9 cellular contexts compared by ENCODE assay signal in the genomic region with DNA sequence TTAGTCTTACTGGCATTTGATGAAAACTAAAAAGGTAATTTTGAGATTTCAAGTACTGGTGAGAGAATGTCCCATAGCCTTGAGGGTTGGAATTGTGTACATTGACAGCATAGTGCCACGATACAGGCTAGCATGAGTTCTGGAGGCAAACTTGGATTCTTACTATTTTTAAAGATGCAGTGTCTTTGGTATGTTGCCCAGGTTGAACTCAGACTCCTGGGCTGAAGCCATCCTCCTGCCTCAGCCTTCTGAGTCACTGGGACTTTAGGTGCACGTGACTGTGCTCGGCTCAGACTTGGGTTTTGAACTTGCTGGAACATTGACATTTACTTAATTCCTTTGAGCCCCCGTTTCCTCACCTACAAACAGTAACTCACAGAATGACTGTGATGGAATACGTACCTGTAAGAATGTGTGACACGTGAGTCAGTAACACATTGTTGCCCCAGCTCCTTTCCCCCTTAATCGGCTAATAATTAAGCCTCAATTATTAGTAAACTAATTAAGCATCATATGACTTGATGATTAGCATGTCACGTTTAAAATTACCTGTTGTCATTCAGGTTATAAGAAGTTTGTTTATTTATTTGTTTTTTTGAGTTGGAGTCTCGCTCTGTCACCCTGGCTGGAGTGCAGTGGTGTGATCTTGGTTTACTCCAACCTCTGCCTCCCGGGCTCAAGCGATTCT. TPM values are rescaled to one million over a fixed set of nuclear protein-coding genes. Genes with fewer than 3 reads are reported as not detected.
A peak's percentile ranks its signal among the peaks of the same experiment; 100 is the strongest.
DNase-seq lines count a peak whose midpoint lies in the region; ATAC-seq, FAIRE-seq and TF ChIP-seq lines count a peak whose summit lies in the region.
"Had no signal": no experiment of that assay in that cellular context is flagged by ENCODE, and none has a peak within 500 bp of the region (broad histone marks: within the 10 kb centered on the region; RNA-seq: fewer than 3 reads in every experiment).

No MANE protein-coding gene starts in this region.

- no peak overlapping the region for H3K9ac ChIP-seq in K562 (ENCODE audit: insufficient read depth in 1 of 2, low read depth in 2 of 2, low read length in 2 of 2)

- H3K4me2 ChIP-seq in K562 (ENCODE audit: insufficient read depth, low read length), result no peak overlapping the region

- no peak for TF ChIP-seq RAD21 in K562 (CRISPR knock-in tag; conservative IDR thresholded peaks at IDR 0.05 in 1 of 2, IDR thresholded peaks at IDR 0.05 in 1 of 2)

- FAIRE-seq in K562 (lab: Jason Lieb, UNC), result no peak

- peaks cover 21% of the 10 kb centered on the region for H3K9me1 ChIP-seq in K562 (ENCODE audit: control insufficient read depth, insufficient read depth, low read length)

- H3K79me2 ChIP-seq in K562 (ENCODE audit: control insufficient read depth, insufficient read depth, low read length), result peaks cover 100% of the 10 kb centered on the region

- in situ Hi-C loops in K562 (cut with MboI), result no loop called here

- no TSS peak for BruUV-seq in K562 (replicated peaks; lab: Mats Ljungman, UMichigan)

- peak; percentile 72 for ATAC-seq in Right ventricle myocardium inferior
- peak; percentile 10; the same call in 1 of the 3 replicates for ATAC-seq in K562
- peak; percentile 85 for ATAC-seq in aorta (ENCODE audit: low FRiP score)

- POLR2A ChIA-PET in K562 (lab: Yijun Ruan, JAX), result interaction anchor here (1.0 to 2.1 kb wide), 4 partner anchors 7 to 9 kb away, joined by 3 to 10 read pairs (median 6); no protein-coding TSS in a partner anchor

- TF ChIP-seq POLR2A in K562 (conservative IDR thresholded peaks at IDR 0.05) (no peak), lower leg skin (IDR thresholded peaks at IDR 0.05) (no peak)

- TF ChIP-seq CTCF in K562 (IDR thresholded peaks at IDR 0.05 in 2 of 3, conservative IDR thresholded peaks at IDR 0.05 in 1 of 3; ENCODE audit: insufficient read depth in 2 of 3, low read depth in 1 of 3, low read length in 3 of 3) (no peak), lower leg skin (IDR thresholded peaks at IDR 0.05) (no peak)

- H2AFZ ChIP-seq in K562 (ENCODE audit: low read depth, low read length), result no peak overlapping the region

- H4K20me1 ChIP-seq in K562 (replicated peaks; ENCODE audit: control insufficient read depth, insufficient read depth, low read length), result peaks cover 68% of the 10 kb centered on the region

- no peak for TF ChIP-seq EP300 in K562 (IDR thresholded peaks at IDR 0.05; ENCODE audit: low read length)

- no peaks in the 10 kb centered on the region for H3K9me3 ChIP-seq in K562 (replicated peaks; ENCODE audit: control insufficient read depth, insufficient read depth, low read depth, low read length)
- no peaks in the 10 kb centered on the region for H3K9me3 ChIP-seq in aorta (ENCODE audit: control insufficient read depth, low read length)

- DNase-seq in Right ventricle myocardium inferior (ENCODE audit: missing footprints) (no peak), cardiac septum (ENCODE audit: low spot score) (no peak), K562 (ENCODE audit: extremely low read depth in 1 of 4, low spot score in 3 of 4) (no peak), lower leg skin (ENCODE audit: low spot score in 2 of 2) (peak; percentile 65 to 89), aorta (peak; percentile 76 to 82), NCI-H1694 treated with DMSO at 0.1 percent for 48 hours (lab: John Stamatoyannopoulos, UW) (no peak), NCI-H526 treated with DMSO at 0.1 percent for 48 hours (lab: John Stamatoyannopoulos, UW) (no peak), T-helper 1 cell (no peak)
- DNase-seq: activated B cell treated with CpG ODN at 0.5 μM for 24 hours had no signal

- H3K4me1 ChIP-seq in K562 (replicated peaks in 1 of 2; ENCODE audit: control insufficient read depth in 2 of 2, insufficient read depth in 2 of 2, low read length in 2 of 2), result peaks cover 5 to 28% of the 10 kb centered on the region in 2 experiments
- peaks cover 2 to 5% of the 10 kb centered on the region in 2 donors for H3K4me1 ChIP-seq in aorta (ENCODE audit: control insufficient read depth in 1 of 2, insufficient read depth in 2 of 2, low read length in 2 of 2)

- intact Hi-C loops in Right ventricle myocardium inferior (cut with DNase I), result no loop called here
- intact Hi-C loops in cardiac septum (cut with DNase I), result no loop called here
- intact Hi-C loops in K562 (cut with micrococcal nuclease), result no loop called here
- intact Hi-C loops in lower leg skin (cut with DNase I; ENCODE audit: low total_unique reads), result no loop called here
- intact Hi-C loops in aorta (cut with DNase I), result loop anchor here in 1 of 2 donors (10.0 kb wide), 1 partner anchor 1693 kb away; no protein-coding TSS in a partner anchor

- H3K4me3 ChIP-seq in K562, result no peak overlapping the region
- H3K4me3 ChIP-seq in lower leg skin (ENCODE audit: low read depth, poor library complexity, severe bottlenecking), result no peak overlapping the region
- H3K4me3 ChIP-seq in aorta (ENCODE audit: low read length in 2 of 2), result peak overlapping the region; percentile 22 to 26

- H3K27me3 ChIP-seq in K562 (ENCODE audit: control insufficient read depth in 2 of 2, insufficient read depth in 2 of 2, low read length in 2 of 2) (no peaks in the 10 kb centered on the region), aorta (ENCODE audit: control insufficient read depth in 1 of 2, insufficient read depth in 2 of 2, low read length in 1 of 2) (no peaks in the 10 kb centered on the region)

- 81% methylated on average over 11 of the region's 11 CpGs for WGBS in K562 (ENCODE audit: insufficient coverage, low coverage, missing lambda C conversion rate)
- 60 to 63% methylated on average over 11 of the region's 11 CpGs for WGBS in lower leg skin, 2 donors
- WGBS in aorta, 2 donors, result 51 to 54% methylated on average over 11 of the region's 11 CpGs

- CTCF ChIA-PET in K562 (lab: Yijun Ruan, JAX; ENCODE audit: low intra/inter-chr PET ratio), result no interaction called here

- H3K27ac ChIP-seq in K562 (ENCODE audit: extremely low read depth, low read depth, low read length) (no peak overlapping the region), aorta (ENCODE audit: low read depth in 1 of 2, low read length in 2 of 2) (peak overlapping the region in 1 of 2 donors; percentile 55)

- H3K36me3 ChIP-seq in K562 (ENCODE audit: control insufficient read depth, insufficient read depth, low read length), result peaks cover 29% of the 10 kb centered on the region; the same call in 2 of the 3 replicates
- no peaks in the 10 kb centered on the region for H3K36me3 ChIP-seq in aorta (ENCODE audit: control insufficient read depth in 1 of 2, insufficient read depth in 2 of 2, low read length in 1 of 2)

TF ChIP-seq in K562, 482 proteins besides CTCF, POLR2A, EP300 and RAD21 (continues in another document):
- TF ChIP-seq, protein P1, sequence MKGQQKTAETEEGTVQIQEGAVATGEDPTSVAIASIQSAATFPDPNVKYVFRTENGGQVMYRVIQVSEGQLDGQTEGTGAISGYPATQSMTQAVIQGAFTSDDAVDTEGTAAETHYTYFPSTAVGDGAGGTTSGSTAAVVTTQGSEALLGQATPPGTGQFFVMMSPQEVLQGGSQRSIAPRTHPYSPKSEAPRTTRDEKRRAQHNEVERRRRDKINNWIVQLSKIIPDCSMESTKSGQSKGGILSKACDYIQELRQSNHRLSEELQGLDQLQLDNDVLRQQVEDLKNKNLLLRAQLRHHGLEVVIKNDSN (CRISPR knock-in tag; IDR thresholded peaks at IDR 0.05), result peak; percentile 63; the same call in 1 of the 2 replicates
- no peak for TF ChIP-seq KLF6 (CRISPR knock-in tag; IDR thresholded peaks at IDR 0.05; ENCODE audit: borderline replicate concordance)
- peak; percentile 45; the same call in 1 of the 2 replicates for TF ChIP-seq FOSL1 (tag; conservative IDR thresholded peaks at IDR 0.05)
- TF ChIP-seq HDAC6 (IDR thresholded peaks at IDR 0.05; ENCODE audit: low read depth, low read length), result no peak
- no peak for TF ChIP-seq POLR2H (tag; IDR thresholded peaks at IDR 0.05; ENCODE audit: low read depth)
- TF ChIP-seq FOXK1 (CRISPR knock-in tag; IDR thresholded peaks at IDR 0.05; ENCODE audit: borderline replicate concordance), result peak; percentile 36; the same call in 1 of the 2 replicates
- TF ChIP-seq JUN (IDR thresholded peaks at IDR 0.05; ENCODE audit: borderline replicate concordance, low read depth, low read length), result 0 out of 2 replicates have a peak, but pooled peaks have one; percentile 14
- no peak for TF ChIP-seq JUN (CRISPR knock-in tag; IDR thresholded peaks at IDR 0.05; ENCODE audit: borderline replicate concordance)
- TF ChIP-seq ZNF224 (CRISPR knock-in tag; IDR thresholded peaks at IDR 0.05), result 0 out of 2 replicates have a peak, but pooled peaks have one; percentile 22
- peak; percentile 88 for TF ChIP-seq ZNF232 (CRISPR knock-in tag; IDR thresholded peaks at IDR 0.05)

RNA-seq across cellular contexts. Expression of a gene that starts 10.6 kb away (rescaled TPM):
- total RNA-seq in Right ventricle myocardium inferior (195 TPM), cardiac septum (171 TPM), K562 (2014; rRNA removed) (116 and 147 TPM in 2 replicates), K562 (2014; rRNA removed; fragmentation: Illumina TruSeq; extraction: Trizol) (135 and 158 TPM in 2 replicates), K562 (2015; rRNA removed; fragmentation: Illumina TruSeq; extraction: Trizol) (132 and 149 TPM in 2 replicates), K562 (2021) (128 and 131 TPM in 2 replicates), lower leg skin (100 to 1,000 TPM; 179 to 254 (median 212) TPM), aorta (100 to 1,000 TPM; 130 to 143 TPM)
- 136 and 330 TPM in 2 replicates for total RNA-seq in K562 (2011; cell fraction: chromatin; rRNA removed; ENCODE audit: low replicate concordance)
- 82.5 and 83.7 TPM in 2 replicates for total RNA-seq in K562 (2011; cell fraction: nucleolus; rRNA removed)
- total RNA-seq in K562 (2011; cell fraction: nucleoplasm; rRNA removed), result 139 and 175 TPM in 2 replicates
- polyA plus RNA-seq in K562 (2011; rRNA removed) (63.1 and 84.5 TPM in 2 replicates), K562 (2014; fragmentation: Illumina TruSeq; extraction: Trizol) (158 and 225 TPM in 2 replicates), K562 (2014; fragmentation: Nextera tagmentation; extraction: Ambion mirVana) (100 to 1,000 TPM in 1 of 2 experiments, 10 to 100 TPM in 1; 96.6 to 100 TPM), K562 (2014; rRNA removed) (135 and 158 TPM in 2 replicates), aorta (100 to 1,000 TPM; 118 to 126 TPM)
- polyA plus RNA-seq in K562 (2011; cell fraction: cytosol; rRNA removed), result 30.0 and 41.8 TPM in 2 replicates
- 45.6 and 48.0 TPM in 2 replicates for polyA plus RNA-seq in K562 (2011; cell fraction: nucleus; rRNA removed)
- 109 and 130 TPM in 2 replicates for polyA plus RNA-seq in K562 (2012)
- 60.6 and 70.5 TPM in 2 replicates for polyA minus RNA-seq in K562 (2011; rRNA and poly(A)+ RNA removed)
- polyA minus RNA-seq in K562 (2011; cell fraction: cytosol; rRNA and poly(A)+ RNA removed), result 59.2 and 63.5 TPM in 2 replicates
- polyA minus RNA-seq in K562 (2011; cell fraction: nucleus; rRNA and poly(A)+ RNA removed), result 39.3 and 44.5 TPM in 2 replicates

Comparison
In these comparisons a context has a peak if more than half of its experiments do, and no peak if none do; other contexts are left out.
1. ATAC-seq: peak in every context shown above with its lines; median percentile 85 in aorta; 72 in Right ventricle myocardium inferior; 10 in K562.
2. DNase-seq: peak in lower leg skin (2 of 2) and aorta (2 of 2); none in Right ventricle myocardium inferior (single experiment), cardiac septum (single experiment), K562 (0 of 4), NCI-H1694 treated with DMSO at 0.1 percent for 48 hours (single experiment), NCI-H526 treated with DMSO at 0.1 percent for 48 hours (single experiment) and T-helper 1 cell (0 of 5).
3. H3K4me3 ChIP-seq: peak in aorta (2 of 2); none in K562 (single experiment) and lower leg skin (single experiment).